Comparison of ENCODE assay signal across 21 cellular contexts in the genomic region with DNA sequence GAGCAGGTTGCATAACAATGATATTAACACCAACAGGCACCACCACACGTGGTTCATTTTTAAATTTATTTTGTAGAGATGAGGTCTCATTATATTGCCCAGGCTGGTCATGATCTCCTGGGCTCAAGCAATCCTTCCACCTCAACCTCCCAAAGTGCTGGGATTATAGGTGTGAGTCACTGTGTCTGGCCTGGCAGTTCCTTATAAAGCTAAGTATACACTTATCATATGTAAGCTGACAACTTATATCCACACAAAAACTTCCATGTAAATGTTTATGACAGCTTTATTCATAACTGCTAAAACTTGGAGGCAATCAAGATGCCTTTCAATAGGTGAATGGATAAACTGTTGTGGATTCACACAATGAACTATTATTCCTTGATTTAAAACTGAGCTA.
"Had no signal": no experiment of that assay in that cellular context is flagged by ENCODE, and none has a peak within 500 bp of the region (broad histone marks: within the 10 kb centered on the region; RNA-seq: fewer than 3 reads in every experiment).

No MANE protein-coding gene starts in this region.

- DNase-seq: KBM-7, NCI-H1092, NCI-H1105 treated with DMSO at 0.1 percent for 48 hours, NCI-H1417 treated with DMSO at 0.1 percent for 48 hours, NCI-H146, NCI-H1694 treated with DMSO at 0.1 percent for 48 hours, NCI-H2029, NCI-H2081 treated with DMSO at 0.1 percent for 48 hours, NCI-H2171, NCI-H226, NCI-H446, NCI-H510A, NCI-H524 treated with DMSO at 0.1 percent for 48 hours, NCI-H69, NCI-H774, Right ventricle myocardium superior, RPMI8226, SIG-M5, SK-N-SH had no signal

- H3K27ac ChIP-seq: HL-60, SJSA1 had no signal

- H3K27me3 ChIP-seq: SJSA1 had no signal

- H3K4me3 ChIP-seq: SJSA1 had no signal
